Comparison of ENCODE assay signal across 8 cellular contexts in the genomic region with DNA sequence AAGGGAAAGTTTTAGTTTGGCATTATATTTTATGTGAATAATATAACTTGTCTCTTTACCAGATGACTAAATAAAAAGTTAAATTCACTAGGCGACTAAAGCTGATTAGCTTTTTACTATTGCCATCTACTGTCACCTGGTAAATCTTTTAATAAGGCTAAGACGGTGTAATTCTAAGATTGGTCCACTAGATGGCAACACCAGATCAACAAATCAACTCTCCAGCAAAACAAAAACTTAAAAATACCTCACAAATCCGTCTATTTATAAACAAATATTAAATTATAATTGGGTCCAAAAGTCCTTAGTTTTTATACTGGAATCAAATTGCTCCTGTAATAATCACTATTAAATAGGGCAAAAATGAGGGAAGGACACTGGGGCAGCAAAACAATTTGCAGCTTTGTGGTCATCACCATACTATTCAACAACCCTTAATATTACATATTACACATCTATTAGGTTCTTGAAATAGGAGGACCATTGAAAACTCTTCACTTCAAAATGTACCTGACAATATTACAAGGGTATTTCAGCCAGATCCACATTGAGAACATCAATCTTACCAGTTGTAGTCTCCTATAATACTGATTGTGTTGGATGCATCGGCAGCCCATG. TPM values are rescaled to one million over a fixed set of nuclear protein-coding genes. Genes with fewer than 3 reads are reported as not detected.
A peak's percentile ranks its signal among the peaks of the same experiment; 100 is the strongest.
DNase-seq lines count a peak whose midpoint lies in the region; ATAC-seq and TF ChIP-seq lines count a peak whose summit lies in the region.

No MANE protein-coding gene starts in this region.

- no peaks in the 10 kb centered on the region for H3K27me3 Mint-ChIP-seq in central memory CD8-positive, alpha-beta T cell

- TF ChIP-seq CTCF in 22Rv1 (IDR thresholded peaks at IDR 0.05) (peak; percentile 79), GM06990 (IDR thresholded peaks at IDR 0.05; ENCODE audit: insufficient read depth, low read length, poor library complexity, severe bottlenecking) (peak; percentile 51)

- no peak overlapping the region for H3K4me3 ChIP-seq in GM06990 (replicated peaks; ENCODE audit: low read depth, low read length)

- no peaks in the 10 kb centered on the region for H3K36me3 ChIP-seq in GM06990 (ENCODE audit: control insufficient read depth, insufficient read depth, low read length)

- H3K27me3 ChIP-seq in GM06990 (replicated peaks; ENCODE audit: control insufficient read depth, insufficient read depth, low read length): no peaks in the 10 kb centered on the region

- H3K9me3 Mint-ChIP-seq in central memory CD8-positive, alpha-beta T cell: no peaks in the 10 kb centered on the region

- H3K27ac ChIP-seq in 22Rv1: no peak overlapping the region

- peaks cover 17% of the 10 kb centered on the region for H3K4me1 Mint-ChIP-seq in central memory CD8-positive, alpha-beta T cell

- peak; percentile 40 for ATAC-seq in central memory CD8-positive, alpha-beta T cell (replicated peaks; ENCODE audit: extremely low read depth, poor library complexity, severe bottlenecking)

- H3K27ac Mint-ChIP-seq in central memory CD8-positive, alpha-beta T cell (ENCODE audit: low read depth): no peak overlapping the region

- H3K36me3 Mint-ChIP-seq in central memory CD8-positive, alpha-beta T cell (ENCODE audit: insufficient read depth): peaks cover 20% of the 10 kb centered on the region

- peak; percentile 9 for DNase-seq in GM06990 (ENCODE audit: extremely low read depth, insufficient read length)
- peak; percentile 50 for DNase-seq in NCI-H460 (ENCODE audit: extremely low read depth, low read depth)
- no peak for DNase-seq in central memory CD8-positive, alpha-beta T cell (ENCODE audit: low spot score in 2 of 2)
- peak; percentile 72 for DNase-seq in lung microvascular endothelial cell (ENCODE audit: low read depth in 2 of 2)
- DNase-seq in NCI-H128 (lab: John Stamatoyannopoulos, UW; ENCODE audit: unreplicated experiment): no peak
- DNase-seq in ecto neural progenitor cell (ENCODE audit: low spot score): no peak
- no peak for DNase-seq in 8988T

- no peak overlapping the region for H3K4me3 Mint-ChIP-seq in central memory CD8-positive, alpha-beta T cell

RNA-seq across cellular contexts. Expression of a gene that starts 47.9 kb away (rescaled TPM):
- total RNA-seq in NCI-H460 (2014; rRNA removed; shearing (Covaris generic)): 797 and 819 TPM in 2 replicates
- polyA plus RNA-seq in NCI-H460 (2014; cell fraction: nucleus; rRNA removed): 346 and 537 TPM in 2 replicates
- 8.9 and 9.5 TPM in 2 replicates for total RNA-seq in lung microvascular endothelial cell

RNA-seq across cellular contexts. Expression of a gene that starts 59.8 kb away (rescaled TPM):
- total RNA-seq in NCI-H460 (2014; rRNA removed; shearing (Covaris generic)): 80.6 and 86.0 TPM in 2 replicates
- 21.3 and 30.5 TPM in 2 replicates for polyA plus RNA-seq in NCI-H460 (2014; cell fraction: nucleus; rRNA removed)
- under 0.01 and 0.20 TPM in 2 replicates for total RNA-seq in lung microvascular endothelial cell

Comparison
In these comparisons a context has a peak if more than half of its experiments do, and no peak if none do; other contexts are left out.
1. DNase-seq: peak in GM06990 (single experiment), NCI-H460 (single experiment) and lung microvascular endothelial cell (2 of 2); none in central memory CD8-positive, alpha-beta T cell (0 of 2), NCI-H128 (single experiment), ecto neural progenitor cell (single experiment) and 8988T (single experiment).
2. RNA of a gene that starts 47.9 kb away (total RNA-seq): 797 to 819 TPM in NCI-H460; 8.9 to 9.5 TPM in lung microvascular endothelial cell; every median in the first group is over 10 times any median in the second.
3. RNA of a gene that starts 59.8 kb away (total RNA-seq): 80.6 to 86.0 TPM in NCI-H460; under 0.01 to 0.20 TPM in lung microvascular endothelial cell; every median in the first group is over 10 times any median in the second.